ENCODE assay signal across 14 cellular contexts in the genomic region with DNA sequence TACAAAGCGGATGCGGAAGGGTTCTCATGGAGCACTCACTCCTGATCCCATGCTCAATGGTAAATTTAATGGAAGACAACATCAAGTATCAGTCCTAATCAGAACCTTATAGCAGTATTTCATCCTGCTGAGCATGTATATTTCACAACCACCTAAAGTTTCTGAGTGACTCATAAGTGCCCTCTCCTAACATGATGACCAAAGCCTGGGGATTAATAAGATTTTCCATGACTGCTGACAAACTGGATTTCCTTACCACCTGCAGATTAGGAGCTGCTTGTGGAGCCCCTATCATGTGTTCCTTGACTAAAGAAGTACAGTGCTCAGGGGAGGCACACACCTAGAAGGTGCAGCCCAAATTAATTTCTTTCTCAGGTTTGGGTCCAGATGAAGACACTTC.
A peak's percentile ranks its signal among the peaks of the same experiment; 100 is the strongest.
DNase-seq lines count a peak whose midpoint lies in the region; ATAC-seq and TF ChIP-seq lines count a peak whose summit lies in the region.
"Had no signal": no experiment of that assay in that cellular context is flagged by ENCODE, and none has a peak within 500 bp of the region (broad histone marks: within the 10 kb centered on the region; RNA-seq: fewer than 3 reads in every experiment).

No MANE protein-coding gene starts in this region.

- CTCF ChIA-PET in IMR-90 (lab: Yijun Ruan, JAX) = interaction anchor here (1.0 kb wide), 1 partner anchor 16 kb away, joined by 4 read pairs; no protein-coding TSS in a partner anchor

- H3K36me3 ChIP-seq in IMR-90 (ENCODE audit: control insufficient read depth, insufficient read depth, low read length) (no peaks in the 10 kb centered on the region), brain microvascular endothelial cell (replicated peaks) (no peaks in the 10 kb centered on the region), mucosa of descending colon (ENCODE audit: low read depth) (no peaks in the 10 kb centered on the region)

- TF ChIP-seq CTCF in CD14-positive monocyte (IDR thresholded peaks at IDR 0.05) (no peak), IMR-90 (conservative IDR thresholded peaks at IDR 0.05; ENCODE audit: low read depth, low read length) (no peak), brain microvascular endothelial cell (IDR thresholded peaks at IDR 0.05; ENCODE audit: low read depth, low read length, missing control alignments) (no peak), mucosa of descending colon (IDR thresholded peaks at IDR 0.05) (no peak), type B pancreatic cell (conservative IDR thresholded peaks at IDR 0.05) (no peak)

- no peak overlapping the region for H3K9ac ChIP-seq in IMR-90 (ENCODE audit: low read depth, low read length)

- H3K9me3 ChIP-seq in IMR-90 (ENCODE audit: control insufficient read depth, insufficient read depth, low read length) (no peaks in the 10 kb centered on the region), mucosa of descending colon (no peaks in the 10 kb centered on the region)
- H3K9me3 ChIP-seq: body of pancreas had no signal

- H3K27me3 Mint-ChIP-seq in CD14-positive monocyte (ENCODE audit: low read depth in 3 of 3) (peaks cover 0 to 2% (median 0%) of the 10 kb centered on the region in 3 donors), type B pancreatic cell (no peaks in the 10 kb centered on the region)
- H3K27me3 Mint-ChIP-seq: activated CD4-positive, alpha-beta T cell treated with anti-CD3 and anti-CD28 coated beads, Interleukin-2, amount 10 ng/mL, durations not matched to agents 7 days and 5 days had no signal

- no peak overlapping the region for H3K27ac ChIP-seq in IMR-90 (ENCODE audit: insufficient read depth, low read length)
- no peak overlapping the region for H3K27ac ChIP-seq in brain microvascular endothelial cell
- H3K27ac ChIP-seq: body of pancreas had no signal

- H3K9me3 Mint-ChIP-seq in CD14-positive monocyte = no peaks in the 10 kb centered on the region
- H3K9me3 Mint-ChIP-seq in type B pancreatic cell = no peaks in the 10 kb centered on the region
- H3K9me3 Mint-ChIP-seq: activated CD4-positive, alpha-beta T cell treated with anti-CD3 and anti-CD28 coated beads, Interleukin-2, amount 10 ng/mL, durations not matched to agents 7 days and 5 days had no signal

- no peak overlapping the region for H3K4me2 ChIP-seq in IMR-90 (ENCODE audit: low read depth, low read length)

- ATAC-seq in IMR-90 (ENCODE audit: low read depth) (peak; percentile 77), mucosa of descending colon (peak; percentile 15), HG02678 (IDR thresholded peaks at IDR 0.05; ENCODE audit: unreplicated experiment) (no peak)
- ATAC-seq: body of pancreas had no signal

- no peak overlapping the region for H4K91ac ChIP-seq in IMR-90 (ENCODE audit: insufficient read depth, low read depth, low read length)

- no TSS peak for BruUV-seq in IMR-90 (replicated peaks; lab: Mats Ljungman, UMichigan)

- no peak overlapping the region for H3K4me3 ChIP-seq in IMR-90 (ENCODE audit: insufficient read depth, low read depth, low read length)
- H3K4me3 ChIP-seq in brain microvascular endothelial cell (ENCODE audit: low read depth, low read length) = no peak overlapping the region
- H3K4me3 ChIP-seq in mucosa of descending colon = no peak overlapping the region
- H3K4me3 ChIP-seq: body of pancreas had no signal

- H3K4me1 ChIP-seq in IMR-90 (ENCODE audit: control insufficient read depth, insufficient read depth, low read length) (peaks cover 7% of the 10 kb centered on the region), mucosa of descending colon (ENCODE audit: low read depth) (no peaks in the 10 kb centered on the region)

- intact Hi-C loops in CD14-positive monocyte (cut with micrococcal nuclease) (no loop called here), IMR-90 (cut with micrococcal nuclease) (no loop called here), mucosa of descending colon (cut with DNase I, micrococcal nuclease) (no loop called here)

- no peak overlapping the region for H2AFZ ChIP-seq in IMR-90 (replicated peaks; ENCODE audit: low read length, poor library complexity)

- no peak overlapping the region; a peak in 1 of 4 replicates for H4K8ac ChIP-seq in IMR-90 (ENCODE audit: low read depth in 2 of 2, low read length in 2 of 2)

- H3K27ac Mint-ChIP-seq in CD14-positive monocyte (peak overlapping the region in 6 of 7 donors; percentile 5 to 54 (median 32)), type B pancreatic cell (no peak overlapping the region)
- H3K27ac Mint-ChIP-seq: activated CD4-positive, alpha-beta T cell treated with anti-CD3 and anti-CD28 coated beads, Interleukin-2, amount 10 ng/mL, durations not matched to agents 7 days and 5 days; mesothelial cell of epicardium had no signal

- TF ChIP-seq POLR2A in IMR-90 (IDR thresholded peaks at IDR 0.05; ENCODE audit: low read depth, low read length) = no peak

- H3K4me1 Mint-ChIP-seq in CD14-positive monocyte = peaks cover 4% of the 10 kb centered on the region
- H3K4me1 Mint-ChIP-seq in type B pancreatic cell (ENCODE audit: unreplicated experiment) = peaks cover 7% of the 10 kb centered on the region
- H3K4me1 Mint-ChIP-seq: mesothelial cell of epicardium had no signal

- H2BK15ac ChIP-seq in IMR-90 (ENCODE audit: low read depth, low read length) = no peak overlapping the region

- no peaks in the 10 kb centered on the region for H4K20me1 ChIP-seq in IMR-90 (ENCODE audit: insufficient read depth, low read length)

- POLR2A ChIA-PET in IMR-90 (lab: Charles Lee; ENCODE audit: unreplicated experiment) = no interaction called here

- no peak overlapping the region for H2BK120ac ChIP-seq in IMR-90 (ENCODE audit: low read depth, low read length)

- H3K9me1 ChIP-seq in IMR-90 (ENCODE audit: insufficient read depth, low read length) = peaks cover 3% of the 10 kb centered on the region; the same call in 1 of the 2 replicates

- no peak overlapping the region for H3K4ac ChIP-seq in IMR-90 (ENCODE audit: low read depth, low read length)

- H4K5ac ChIP-seq in IMR-90 (ENCODE audit: low read depth, low read length) = no peak overlapping the region

- in situ Hi-C loops in IMR-90 (cut with MboI; ENCODE audit: low sequenced_read_pairs) = no loop called here
- in situ Hi-C loops in brain microvascular endothelial cell (cut with HindIII; ENCODE audit: low pct_ligation_motif_present, low sequenced_read_pairs) = no loop called here

- no peaks in the 10 kb centered on the region for H3K79me1 ChIP-seq in IMR-90 (ENCODE audit: low read depth in 1 of 2, low read length in 2 of 2)

- dilution Hi-C loops in IMR-90 (cut with HindIII; ENCODE audit: low sequenced_read_pairs, unreplicated experiment) = no loop called here

- H2AK9ac ChIP-seq in IMR-90 (replicated peaks; ENCODE audit: low read depth, low read length, poor library complexity) = no peak overlapping the region

- no peak for DNase-seq in CD14-positive monocyte (ENCODE audit: low spot score)
- DNase-seq in IMR-90 = peak; percentile 84
- peak; percentile 38 for DNase-seq in brain microvascular endothelial cell
- no peak for DNase-seq in mucosa of descending colon
- no peak for DNase-seq in type B pancreatic cell (ENCODE audit: extremely low spot score, unreplicated experiment)
- no peak for DNase-seq in iPS-NIHi7 (ENCODE audit: extremely low spot score)
- no peak for DNase-seq in germinal center (ENCODE audit: low spot score)
- DNase-seq: activated CD4-positive, alpha-beta T cell treated with anti-CD3 and anti-CD28 coated beads, Interleukin-2, amount 10 ng/mL, durations not matched to agents 7 days and 5 days; body of pancreas; Calu3; glutamatergic neuron; KBM-7 had no signal

- H3K36me3 Mint-ChIP-seq in CD14-positive monocyte (peaks cover 44 to 69% of the 10 kb centered on the region in 2 donors), type B pancreatic cell (no peaks in the 10 kb centered on the region)

- H3K18ac ChIP-seq in IMR-90 (ENCODE audit: low read depth, low read length) = no peak overlapping the region

- WGBS in IMR-90 (ENCODE audit: extremely low coverage in 2 of 2, insufficient read length in 1 of 2), 2 experiments = no CpG with 5 or more reads among the region's 2 CpGs

- H2AK5ac ChIP-seq in IMR-90 (ENCODE audit: low read depth, low read length) = no peak overlapping the region

- H3K4me3 Mint-ChIP-seq in CD14-positive monocyte (no peak overlapping the region), type B pancreatic cell (no peak overlapping the region)
- H3K4me3 Mint-ChIP-seq: activated CD4-positive, alpha-beta T cell treated with anti-CD3 and anti-CD28 coated beads, Interleukin-2, amount 10 ng/mL, durations not matched to agents 7 days and 5 days; mesothelial cell of epicardium had no signal

- H2BK20ac ChIP-seq in IMR-90 (ENCODE audit: low read depth, low read length) = no peak overlapping the region

- no peak overlapping the region for H3K14ac ChIP-seq in IMR-90 (replicated peaks; ENCODE audit: low read depth, low read length)

- no peaks in the 10 kb centered on the region for H3K27me3 ChIP-seq in IMR-90 (ENCODE audit: control insufficient read depth, insufficient read depth, low read length)
- no peaks in the 10 kb centered on the region for H3K27me3 ChIP-seq in brain microvascular endothelial cell (replicated peaks)
- H3K27me3 ChIP-seq: body of pancreas had no signal

- TF ChIP-seq RAD21 in IMR-90 (IDR thresholded peaks at IDR 0.05; ENCODE audit: low read length) = no peak

- no peak overlapping the region for H3K23ac ChIP-seq in IMR-90 (ENCODE audit: low read depth, low read length)

- H2BK5ac ChIP-seq in IMR-90 (ENCODE audit: low read depth, low read length, poor library complexity, severe bottlenecking) = no peak overlapping the region

- H3K56ac ChIP-seq in IMR-90 (ENCODE audit: extremely low read depth, insufficient read depth, low read length) = no peak overlapping the region

TF ChIP-seq in IMR-90, 13 proteins besides CTCF, POLR2A, EP300 and RAD21 (continues in another document):
- TF ChIP-seq, protein P1, sequence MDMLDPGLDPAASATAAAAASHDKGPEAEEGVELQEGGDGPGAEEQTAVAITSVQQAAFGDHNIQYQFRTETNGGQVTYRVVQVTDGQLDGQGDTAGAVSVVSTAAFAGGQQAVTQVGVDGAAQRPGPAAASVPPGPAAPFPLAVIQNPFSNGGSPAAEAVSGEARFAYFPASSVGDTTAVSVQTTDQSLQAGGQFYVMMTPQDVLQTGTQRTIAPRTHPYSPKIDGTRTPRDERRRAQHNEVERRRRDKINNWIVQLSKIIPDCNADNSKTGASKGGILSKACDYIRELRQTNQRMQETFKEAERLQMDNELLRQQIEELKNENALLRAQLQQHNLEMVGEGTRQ (IDR thresholded peaks at IDR 0.05; ENCODE audit: low read depth, low read length) = no peak
- TF ChIP-seq MAFK (IDR thresholded peaks at IDR 0.05; ENCODE audit: low read depth, low read length) (peak; percentile 53; the same call in 1 of the 2 replicates), MXI1 (IDR thresholded peaks at IDR 0.05; ENCODE audit: borderline replicate concordance, low read depth, low read length) (no peak)

Comparison
In these comparisons a context has a peak if more than half of its experiments do, and no peak if none do; other contexts are left out.
1. DNase-seq: peak in IMR-90 (single experiment) and brain microvascular endothelial cell (single experiment); none in CD14-positive monocyte (single experiment), mucosa of descending colon (0 of 3), type B pancreatic cell (single experiment), iPS-NIHi7 (single experiment) and germinal center (single experiment).